In genomic region chr20:43761396-43762340, GRCh38 we compare ENCODE assay signal across 16 cellular contexts. TPM values are rescaled to one million over a fixed set of nuclear protein-coding genes. Genes with fewer than 3 reads are reported as not detected.
DNase-seq lines count a peak whose midpoint lies in the region; ATAC-seq, FAIRE-seq and TF ChIP-seq lines count a peak whose summit lies in the region.
"Had no signal": no experiment of that assay in that cellular context is flagged by ENCODE, and none has a peak within 500 bp of the region (broad histone marks: within the 10 kb centered on the region; RNA-seq: fewer than 3 reads in every experiment).

No MANE protein-coding gene starts in this region.

- no peak overlapping the region for H2AFZ ChIP-seq in GM12878 (ENCODE audit: control insufficient read depth, low read depth, low read length)

- BruUV-seq in GM12878 (replicated peaks; lab: Mats Ljungman, UMichigan): no TSS peak

- 83% methylated on average over 14 of the region's 14 CpGs for WGBS in GM12878 (ENCODE audit: insufficient coverage, insufficient replicate concordance, low lambda C conversion rate, missing lambda C conversion rate)

- H3K9me3 ChIP-seq in GM12878 (replicated peaks; ENCODE audit: control insufficient read depth, insufficient read depth, low read length): no peaks in the 10 kb centered on the region; the same call in 2 of the 3 replicates
- H3K9me3 ChIP-seq: Caco-2 had no signal

- ATAC-seq in GM12878 (peak; percentile 42; the same call in 2 of the 3 replicates), HG02884 (IDR thresholded peaks at IDR 0.05; ENCODE audit: unreplicated experiment) (no peak), GM18505 (IDR thresholded peaks at IDR 0.05; ENCODE audit: unreplicated experiment) (no peak)
- ATAC-seq: sciatic nerve had no signal

- no peak overlapping the region for H3K9ac ChIP-seq in GM12878 (ENCODE audit: control insufficient read depth, insufficient read depth, low read length)

- POLR2A ChIA-PET in GM12878 (lab: Charles Lee): interaction anchor here (0.6 to 0.7 kb wide), 2 partner anchors 320 to 968 kb away, joined by 3 read pairs; no protein-coding TSS in a partner anchor

- H3K79me2 ChIP-seq in GM12878 (ENCODE audit: control insufficient read depth, insufficient read depth, low read length): no peaks in the 10 kb centered on the region

- H3K4me3 ChIP-seq in GM12878: no peak overlapping the region
- H3K4me3 ChIP-seq: dorsolateral prefrontal cortex, lung had no signal

- H4K20me1 ChIP-seq in GM12878 (ENCODE audit: control insufficient read depth, insufficient read depth): no peaks in the 10 kb centered on the region

- intact Hi-C loops in GM12878 (cut with micrococcal nuclease; ENCODE audit: unreplicated experiment): no loop called here

- TF ChIP-seq RAD21 in GM12878 (IDR thresholded peaks at IDR 0.05; ENCODE audit: insufficient read depth, low read depth, low read length): no peak

- H3K27ac ChIP-seq in GM12878 (ENCODE audit: control insufficient read depth, insufficient read depth): no peak overlapping the region

- H3K4me1 ChIP-seq in GM12878 (ENCODE audit: control insufficient read depth, insufficient read depth, low read length): no peaks in the 10 kb centered on the region
- H3K4me1 ChIP-seq: Caco-2 had no signal

- no peaks in the 10 kb centered on the region for H3K36me3 ChIP-seq in GM12878 (ENCODE audit: control insufficient read depth in 2 of 2, insufficient read depth in 2 of 2, low read length in 1 of 2)

- SMC1A ChIA-PET in GM12878 (lab: Charles Lee; ENCODE audit: uncharacterized antibody, unreplicated experiment): no interaction called here

- RAD21 ChIA-PET in GM12878 (lab: Charles Lee; ENCODE audit: unreplicated experiment): interaction anchor here (0.6 to 2.6 kb wide), 2 partner anchors 9 to 192 kb away, joined by 3 to 6 read pairs; no protein-coding TSS in a partner anchor

- CTCF ChIA-PET in GM12878 (lab: Yijun Ruan, JAX): interaction anchor here (1.0 kb wide), 1 partner anchor 10 kb away, joined by 3 read pairs; no protein-coding TSS in a partner anchor

- no peak overlapping the region for H3K4me2 ChIP-seq in GM12878 (ENCODE audit: control insufficient read depth, insufficient read depth)

- in situ Hi-C loops in GM12878 (cut with MboI): no loop called here

- DNase-seq in NCI-H1417 (lab: John Stamatoyannopoulos, UW): peak; percentile 30 to 91 (median 64)
- DNase-seq in NCI-H1417 treated with DMSO at 0.1 percent for 48 hours (lab: John Stamatoyannopoulos, UW): no peak
- DNase-seq in NCI-H1436 treated with DMSO at 0.1 percent for 48 hours (lab: John Stamatoyannopoulos, UW): peak; percentile 57
- no peak for DNase-seq in GM12878 (ENCODE audit: low read depth, low spot score)
- peak; percentile 58 for DNase-seq in retina
- DNase-seq in NCI-H510A treated with DMSO at 0.1 percent for 48 hours (lab: John Stamatoyannopoulos, UW): no peak
- DNase-seq: 8988T, anterior cingulate cortex, Caco-2, dorsolateral prefrontal cortex, NCI-H510A had no signal

- no peaks in the 10 kb centered on the region for H3K27me3 ChIP-seq in GM12878 (replicated peaks in 1 of 2; ENCODE audit: control insufficient read depth in 2 of 2, insufficient read depth in 2 of 2, low read length in 1 of 2)

- FAIRE-seq in GM12878 (lab: Jason Lieb, UNC): no peak

- no peak for TF ChIP-seq EP300 in GM12878 (IDR thresholded peaks at IDR 0.05; ENCODE audit: borderline replicate concordance in 1 of 2, control insufficient read depth in 1 of 2, low read depth in 2 of 2, low read length in 2 of 2)

- TF ChIP-seq POLR2A in GM12878 (IDR thresholded peaks at IDR 0.05; ENCODE audit: low read depth, low read length) (no peak), GM18505 (IDR thresholded peaks at IDR 0.05; ENCODE audit: borderline replicate concordance, extremely low read depth, insufficient read depth, insufficient read length) (no peak)

- no peak for TF ChIP-seq CTCF in GM12878 (IDR thresholded peaks at IDR 0.05 in 2 of 3, conservative IDR thresholded peaks at IDR 0.05 in 1 of 3; ENCODE audit: control insufficient read depth in 2 of 3, extremely low read depth in 1 of 3, insufficient read depth in 1 of 3, low read depth in 3 of 3, low read length in 3 of 3)

TF ChIP-seq in GM12878, 131 proteins besides CTCF, POLR2A, EP300 and RAD21 (continues in another document):
- no peak for TF ChIP-seq ZBTB11 (CRISPR knock-in tag; IDR thresholded peaks at IDR 0.05)
- TF ChIP-seq SMARCA5 (IDR thresholded peaks at IDR 0.05): no peak
- TF ChIP-seq MLLT1 (IDR thresholded peaks at IDR 0.05): no peak
- no peak for TF ChIP-seq NBN (IDR thresholded peaks at IDR 0.05)
- no peak for TF ChIP-seq TBL1XR1 (IDR thresholded peaks at IDR 0.05; ENCODE audit: low read depth, low read length)
- TF ChIP-seq BRCA1 (IDR thresholded peaks at IDR 0.05; ENCODE audit: low read depth, low read length): no peak
- TF ChIP-seq SPI1 (IDR thresholded peaks at IDR 0.05; ENCODE audit: borderline replicate concordance, insufficient read depth, low read depth, low read length): no peak
- no peak for TF ChIP-seq ESRRA (IDR thresholded peaks at IDR 0.05; ENCODE audit: low read length)
- TF ChIP-seq NR2C1 (IDR thresholded peaks at IDR 0.05): no peak

RNA-seq across cellular contexts. Expression of gene GTSF1L, which starts 34.9 kb away (rescaled TPM):
- total RNA-seq in GM12878 (2013; cell fraction: nucleolus; rRNA removed): not detected in 2 replicates
- total RNA-seq in GM12878 (2014; rRNA removed) (1.5 and 2.1 TPM in 2 replicates), GM12878 (2014; rRNA removed; fragmentation: Illumina TruSeq; extraction: Trizol) (1.4 TPM in 2 replicates), GM12878 (2021) (0.97 and 0.98 TPM in 2 replicates)
- polyA plus RNA-seq in GM12878 (2011; ENCODE audit: low read depth): not detected
- polyA plus RNA-seq in GM12878 (2011; rRNA removed) (0.82 and 0.95 TPM in 2 replicates), GM12878 (2014; fragmentation: Illumina TruSeq; extraction: Trizol) (0.62 and 2.4 TPM in 2 replicates), GM12878 (2014; fragmentation: Nextera tagmentation; extraction: Ambion mirVana) (1 to 10 TPM; 1.2 to 1.3 TPM), GM12878 (2014; rRNA removed) (1.4 and 1.7 TPM in 2 replicates), GM12878 (2016; fragmentation: Nextera tagmentation; extraction: Ambion mirVana) (under 1 TPM; 0.56 to 1.00 TPM)
- 0.67 and 0.85 TPM in 2 replicates for polyA plus RNA-seq in GM12878 (2011; cell fraction: cytosol; rRNA removed)
- 0.40 and 1.3 TPM in 2 replicates for polyA plus RNA-seq in GM12878 (2011; cell fraction: nucleus; rRNA removed)
- 0.20 and 0.24 TPM in 2 replicates for polyA plus RNA-seq in GM12878 (2012)
- polyA minus RNA-seq in GM12878 (2011; rRNA and poly(A)+ RNA removed): 0.36 and 0.44 TPM in 2 replicates
- not detected in 2 replicates for polyA minus RNA-seq in GM12878 (2011; cell fraction: cytosol; rRNA and poly(A)+ RNA removed)
- polyA minus RNA-seq in GM12878 (2011; cell fraction: nucleus; rRNA and poly(A)+ RNA removed): not detected in 2 replicates
- total RNA-seq: Caco-2, dorsolateral prefrontal cortex, H4, lung, sciatic nerve had no signal
- polyA plus RNA-seq: lung had no signal

Comparison
In these comparisons a context has a peak if more than half of its experiments do, and no peak if none do; other contexts are left out.
1. DNase-seq: peak in NCI-H1417 (3 of 3), NCI-H1436 treated with DMSO at 0.1 percent for 48 hours (single experiment) and retina (single experiment); none in NCI-H1417 treated with DMSO at 0.1 percent for 48 hours (single experiment), GM12878 (single experiment) and NCI-H510A treated with DMSO at 0.1 percent for 48 hours (single experiment).